Comparison of ENCODE assay signal across 27 cellular contexts in the genomic region with DNA sequence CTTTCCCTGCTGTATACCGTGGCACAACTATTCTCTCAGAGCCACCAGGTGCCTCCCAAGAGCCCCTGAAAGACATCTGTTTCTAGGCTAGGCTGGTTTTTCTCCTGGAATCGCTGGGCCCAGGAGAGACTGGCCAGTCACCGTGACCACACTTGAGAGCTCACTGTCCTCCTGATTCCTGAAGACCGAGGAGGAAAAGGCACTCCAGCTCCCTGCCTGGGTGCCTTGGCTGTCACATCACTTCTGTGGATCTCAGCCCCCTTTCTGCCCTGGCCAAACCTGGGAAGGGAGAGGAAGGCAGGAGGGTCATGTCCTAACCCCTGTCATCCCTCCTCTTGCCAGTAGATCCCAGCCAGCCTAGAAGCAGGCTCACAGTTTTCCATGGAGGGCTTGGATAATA. TPM values are rescaled to one million over a fixed set of nuclear protein-coding genes. Genes with fewer than 3 reads are reported as not detected.
A peak's percentile ranks its signal among the peaks of the same experiment; 100 is the strongest.
DNase-seq lines count a peak whose midpoint lies in the region; ATAC-seq, FAIRE-seq and TF ChIP-seq lines count a peak whose summit lies in the region.
"Had no signal": no experiment of that assay in that cellular context is flagged by ENCODE, and none has a peak within 500 bp of the region (broad histone marks: within the 10 kb centered on the region; RNA-seq: fewer than 3 reads in every experiment).

No MANE protein-coding gene starts in this region.

- TF ChIP-seq CTCF in HL-60 (IDR thresholded peaks at IDR 0.05; ENCODE audit: insufficient read depth, low read length) (no peak), K562 (IDR thresholded peaks at IDR 0.05 in 2 of 3, conservative IDR thresholded peaks at IDR 0.05 in 1 of 3; ENCODE audit: insufficient read depth in 2 of 3, low read depth in 1 of 3, low read length in 3 of 3) (peak in 1 of 3 experiments; percentile 13; a peak in 1 of 6 replicates), nephron (IDR thresholded peaks at IDR 0.05; ENCODE audit: unreplicated experiment in 3 of 3) (no peak), upper lobe of left lung (IDR thresholded peaks at IDR 0.05) (no peak)

- H3K9me1 ChIP-seq in K562 (ENCODE audit: control insufficient read depth, insufficient read depth, low read length) = no peaks in the 10 kb centered on the region

- H3K27ac Mint-ChIP-seq in nephron = peak overlapping the region; percentile 91 to 99 (median 96)
- H3K27ac Mint-ChIP-seq: B cell; CD8-positive, alpha-beta T cell; HFFc6 had no signal

- CTCF ChIA-PET in K562 (lab: Yijun Ruan, JAX; ENCODE audit: low intra/inter-chr PET ratio) = no interaction called here

- H3K4me2 ChIP-seq in K562 (ENCODE audit: insufficient read depth, low read length) = peak overlapping the region; percentile 81
- H3K4me2 ChIP-seq: KMS-11, PC-9 had no signal

- TF ChIP-seq POLR2A in K562 (conservative IDR thresholded peaks at IDR 0.05) (no peak), upper lobe of left lung (IDR thresholded peaks at IDR 0.05) (no peak)

- H3K9me3 Mint-ChIP-seq in nephron = peaks cover 14% of the 10 kb centered on the region
- H3K9me3 Mint-ChIP-seq: CD8-positive, alpha-beta T cell; HFFc6 had no signal

- H3K36me3 ChIP-seq in K562 (ENCODE audit: control insufficient read depth, insufficient read depth, low read length) = no peaks in the 10 kb centered on the region; the same call in 2 of the 3 replicates
- no peaks in the 10 kb centered on the region for H3K36me3 ChIP-seq in upper lobe of left lung
- H3K36me3 ChIP-seq: HAP-1, SJSA1 had no signal

- H3K9ac ChIP-seq in K562 (ENCODE audit: insufficient read depth in 1 of 2, low read depth in 2 of 2, low read length in 2 of 2) = peak overlapping the region; percentile 66 to 75; a peak in 2 of 4 replicates
- H3K9ac ChIP-seq: KMS-11 had no signal

- H4K20me1 ChIP-seq in K562 (replicated peaks; ENCODE audit: control insufficient read depth, insufficient read depth, low read length) = no peaks in the 10 kb centered on the region

- peak overlapping the region in 2 of 3 experiments; percentile 50 to 60 for H3K4me3 Mint-ChIP-seq in nephron
- H3K4me3 Mint-ChIP-seq: B cell; CD8-positive, alpha-beta T cell; HFFc6 had no signal

- H2AFZ ChIP-seq in K562 (ENCODE audit: low read depth, low read length) = no peak overlapping the region
- H2AFZ ChIP-seq: PC-9 had no signal

- no peaks in the 10 kb centered on the region for H3K9me3 ChIP-seq in K562 (replicated peaks; ENCODE audit: control insufficient read depth, insufficient read depth, low read depth, low read length)
- H3K9me3 ChIP-seq in upper lobe of left lung = no peaks in the 10 kb centered on the region
- H3K9me3 ChIP-seq: Caco-2, HAP-1, SJSA1 had no signal

- no peak for DNase-seq in HL-60 (ENCODE audit: low read depth in 1 of 2, low spot score in 1 of 2)
- DNase-seq in K562 (ENCODE audit: extremely low read depth in 1 of 4, low spot score in 3 of 4) = no peak
- no peak for DNase-seq in upper lobe of left lung
- no peak for DNase-seq in stimulated activated CD4-positive, alpha-beta T cell treated with anti-CD3 and anti-CD28 coated beads, Interleukin-12 subunit alpha, Interleukin-12 subunit beta, amount 100 ng/mL, for 4 hours
- DNase-seq: Caco-2, DMS79 treated with DMSO at 0.1 percent for 48 hours, GF-D8, GOT3, HFFc6, MM.1S, NCI-H2029 treated with DMSO at 0.1 percent for 48 hours, NCI-H226, NCI-H510A, NCI-H69, PC-9 had no signal

- no peaks in the 10 kb centered on the region for H3K36me3 Mint-ChIP-seq in nephron (ENCODE audit: low read depth)
- H3K36me3 Mint-ChIP-seq: CD8-positive, alpha-beta T cell had no signal

- ATAC-seq in K562 (peak; percentile 38), upper lobe of left lung (ENCODE audit: low FRiP score in 2 of 2) (no peak), HG03280 (IDR thresholded peaks at IDR 0.05; ENCODE audit: unreplicated experiment) (no peak), HG02870 (IDR thresholded peaks at IDR 0.05; ENCODE audit: unreplicated experiment) (no peak), HG03378 (IDR thresholded peaks at IDR 0.05; ENCODE audit: unreplicated experiment) (no peak)
- ATAC-seq: CD8-positive, alpha-beta T cell; Right ventricle myocardium inferior had no signal

- H3K27ac ChIP-seq in HL-60 (replicated peaks) = 0 out of 2 replicates have a peak overlapping the region, but pooled peaks have one; percentile 30
- no peak overlapping the region for H3K27ac ChIP-seq in K562 (ENCODE audit: extremely low read depth, low read depth, low read length)
- H3K27ac ChIP-seq in upper lobe of left lung = peak overlapping the region in 3 of 4 donors; percentile 71 to 79 (median 77)
- H3K27ac ChIP-seq: C4-2B, KMS-11, PC-9, SJSA1 had no signal

- H3K4me1 Mint-ChIP-seq in nephron = peaks cover 24% of the 10 kb centered on the region

- 0% methylated on average over 2 of the region's 4 CpGs for whole genome bisulfite sequencing in K562 (ENCODE audit: insufficient coverage, low coverage, missing lambda C conversion rate)
- WGBS in upper lobe of left lung, 2 donors = 65 to 67% methylated on average over 1 to 4 of the region's 4 CpGs

- H3K4me3 ChIP-seq in HL-60 (replicated peaks; ENCODE audit: insufficient read depth, low read length) (peak overlapping the region; percentile 55), K562 (no peak overlapping the region; the same call in 1 of the 2 replicates), upper lobe of left lung (peak overlapping the region in 2 of 4 donors; percentile 31 to 42)
- H3K4me3 ChIP-seq: HAP-1, PC-9, SJSA1 had no signal

- peaks cover 9 to 17% of the 10 kb centered on the region in 2 experiments; a peak in 4 of 5 replicates for H3K4me1 ChIP-seq in K562 (replicated peaks in 1 of 2; ENCODE audit: control insufficient read depth in 2 of 2, insufficient read depth in 2 of 2, low read length in 2 of 2)
- H3K4me1 ChIP-seq in upper lobe of left lung = peaks cover 0 to 16% (median 9%) of the 10 kb centered on the region in 4 donors
- H3K4me1 ChIP-seq: Caco-2, HAP-1 had no signal

- H3K27me3 ChIP-seq in HL-60 (ENCODE audit: insufficient read depth, poor library complexity, severe bottlenecking) (no peaks in the 10 kb centered on the region), K562 (ENCODE audit: control insufficient read depth in 2 of 2, insufficient read depth in 2 of 2, low read length in 2 of 2) (no peaks in the 10 kb centered on the region), upper lobe of left lung (no peaks in the 10 kb centered on the region)
- H3K27me3 ChIP-seq: SJSA1 had no signal

- in situ Hi-C loops in K562 (cut with MboI) = loop anchor here (10.0 to 25.0 kb wide), 3 partner anchors 155 to 1135 kb away; no protein-coding TSS in a partner anchor

- BruUV-seq in K562 (replicated peaks; lab: Mats Ljungman, UMichigan) = no TSS peak

- FAIRE-seq in K562 (lab: Jason Lieb, UNC) = no peak
- FAIRE-seq: GM12891 had no signal

- peaks cover 14% of the 10 kb centered on the region for H3K79me2 ChIP-seq in K562 (ENCODE audit: control insufficient read depth, insufficient read depth, low read length)

- intact Hi-C loops in K562 (cut with micrococcal nuclease) = no loop called here

- no peak for TF ChIP-seq EP300 in K562 (IDR thresholded peaks at IDR 0.05; ENCODE audit: low read length)
- TF ChIP-seq EP300 in upper lobe of left lung (IDR thresholded peaks at IDR 0.05) = no peak

- no peak for TF ChIP-seq RAD21 in K562 (CRISPR knock-in tag; conservative IDR thresholded peaks at IDR 0.05 in 1 of 2, IDR thresholded peaks at IDR 0.05 in 1 of 2)

- POLR2A ChIA-PET in K562 (lab: Yijun Ruan, JAX) = interaction anchor here (0.5 kb wide), 1 partner anchor 409 kb away, joined by 3 read pairs; no protein-coding TSS in a partner anchor

- peaks cover 4% of the 10 kb centered on the region for H3K27me3 Mint-ChIP-seq in nephron (ENCODE audit: low read depth)
- H3K27me3 Mint-ChIP-seq: B cell had no signal

TF ChIP-seq in K562, 482 proteins besides CTCF, POLR2A, EP300 and RAD21 (continues in another document):
- TF ChIP-seq, protein P1, sequence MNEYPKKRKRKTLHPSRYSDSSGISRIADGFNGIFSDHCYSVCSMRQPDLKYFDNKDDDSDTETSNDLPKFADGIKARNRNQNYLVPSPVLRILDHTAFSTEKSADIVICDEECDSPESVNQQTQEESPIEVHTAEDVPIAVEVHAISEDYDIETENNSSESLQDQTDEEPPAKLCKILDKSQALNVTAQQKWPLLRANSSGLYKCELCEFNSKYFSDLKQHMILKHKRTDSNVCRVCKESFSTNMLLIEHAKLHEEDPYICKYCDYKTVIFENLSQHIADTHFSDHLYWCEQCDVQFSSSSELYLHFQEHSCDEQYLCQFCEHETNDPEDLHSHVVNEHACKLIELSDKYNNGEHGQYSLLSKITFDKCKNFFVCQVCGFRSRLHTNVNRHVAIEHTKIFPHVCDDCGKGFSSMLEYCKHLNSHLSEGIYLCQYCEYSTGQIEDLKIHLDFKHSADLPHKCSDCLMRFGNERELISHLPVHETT (CRISPR knock-in tag; conservative IDR thresholded peaks at IDR 0.05 in 1 of 2, IDR thresholded peaks at IDR 0.05 in 1 of 2) = no peak
- TF ChIP-seq ZNF584 (CRISPR knock-in tag; IDR thresholded peaks at IDR 0.05; ENCODE audit: low read depth) = no peak
- no peak for TF ChIP-seq ARHGAP35 (IDR thresholded peaks at IDR 0.05; ENCODE audit: partially characterized antibody)

RNA-seq across cellular contexts. Expression of a gene that starts 54.7 kb away (rescaled TPM):
- total RNA-seq in K562 (2011; cell fraction: chromatin; rRNA removed; ENCODE audit: low replicate concordance) = 71.6 and 91.0 TPM in 2 replicates
- total RNA-seq in K562 (2011; cell fraction: nucleolus; rRNA removed) = 40.7 and 43.7 TPM in 2 replicates
- total RNA-seq in K562 (2011; cell fraction: nucleoplasm; rRNA removed) = 75.2 and 145 TPM in 2 replicates
- total RNA-seq in K562 (2014; rRNA removed) (86.4 and 94.9 TPM in 2 replicates), K562 (2014; rRNA removed; fragmentation: Illumina TruSeq; extraction: Trizol) (62.6 and 67.1 TPM in 2 replicates), K562 (2015; rRNA removed; fragmentation: Illumina TruSeq; extraction: Trizol) (77.4 and 80.1 TPM in 2 replicates), K562 (2021) (87.7 and 92.6 TPM in 2 replicates), upper lobe of left lung (10 to 100 TPM; 16.9 to 36.7 (median 25.7) TPM)
- polyA plus RNA-seq in K562 (2011; rRNA removed) (74.3 and 85.4 TPM in 2 replicates), K562 (2014; fragmentation: Illumina TruSeq; extraction: Trizol) (106 and 112 TPM in 2 replicates), K562 (2014; fragmentation: Nextera tagmentation; extraction: Ambion mirVana) (100 to 1,000 TPM in 1 of 2 experiments, 10 to 100 TPM in 1; 43.3 to 116 TPM), K562 (2014; rRNA removed) (105 and 119 TPM in 2 replicates)
- 72.9 and 84.1 TPM in 2 replicates for polyA plus RNA-seq in K562 (2011; cell fraction: cytosol; rRNA removed)
- 122 and 134 TPM in 2 replicates for polyA plus RNA-seq in K562 (2011; cell fraction: nucleus; rRNA removed)
- polyA plus RNA-seq in K562 (2012) = 50.6 and 69.1 TPM in 2 replicates
- 53.6 and 74.7 TPM in 2 replicates for polyA minus RNA-seq in K562 (2011; rRNA and poly(A)+ RNA removed)
- 34.1 and 34.2 TPM in 2 replicates for polyA minus RNA-seq in K562 (2011; cell fraction: cytosol; rRNA and poly(A)+ RNA removed)
- polyA minus RNA-seq in K562 (2011; cell fraction: nucleus; rRNA and poly(A)+ RNA removed) = 20.9 and 26.9 TPM in 2 replicates
